10 cellular contexts compared by ENCODE assay signal in the genomic region with DNA sequence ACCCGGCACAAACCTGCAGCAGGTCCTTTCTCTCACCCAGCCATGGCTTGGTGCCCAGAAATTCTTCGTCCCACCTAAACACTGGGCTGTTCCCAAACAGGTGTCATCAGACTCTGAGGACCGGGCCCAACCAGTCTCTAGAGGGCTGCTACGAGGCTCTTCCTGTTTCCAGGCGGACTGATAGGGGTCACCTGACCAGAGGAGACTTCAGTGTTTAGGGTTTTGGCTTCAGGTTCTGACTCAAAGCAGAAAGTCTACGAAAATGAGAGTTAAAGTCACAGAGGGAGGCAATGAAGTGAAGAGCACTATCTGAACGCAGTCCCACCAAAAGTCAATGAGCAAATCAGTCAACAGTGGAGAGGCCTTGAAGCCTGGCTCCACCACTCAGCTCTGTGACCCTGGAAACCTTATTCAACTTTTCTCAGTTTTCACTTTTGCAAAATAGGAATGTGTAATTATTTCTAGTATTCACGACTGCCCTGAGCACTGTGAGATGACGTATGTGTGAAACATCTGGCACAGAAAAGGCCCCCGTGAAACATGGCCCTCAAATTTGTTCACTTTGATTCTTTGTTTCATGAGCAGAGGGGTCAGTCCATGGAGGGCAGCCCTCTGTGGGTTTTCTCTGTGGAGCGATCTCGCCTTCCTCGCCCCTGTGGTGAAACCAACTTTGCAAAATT.
DNase-seq lines count a peak whose midpoint lies in the region; ATAC-seq and TF ChIP-seq lines count a peak whose summit lies in the region.
"Had no signal": no experiment of that assay in that cellular context is flagged by ENCODE, and none has a peak within 500 bp of the region (broad histone marks: within the 10 kb centered on the region; RNA-seq: fewer than 3 reads in every experiment).

No MANE protein-coding gene starts in this region.

- no peak overlapping the region for H2AFZ ChIP-seq in PC-9

- peak; percentile 96 for DNase-seq in DMS153 (lab: John Stamatoyannopoulos, UW)
- no peak for DNase-seq in tibial nerve (ENCODE audit: low spot score in 2 of 2)
- DNase-seq in uterus, result no peak
- DNase-seq in PC-9, result no peak
- no peak for DNase-seq in gastrocnemius medialis
- DNase-seq: SIG-M5; stimulated activated CD4-positive, alpha-beta T cell treated with anti-CD3 and anti-CD28 coated beads, Interleukin-1b, Interleukin-23, amount 100 ng/mL, for 48 hours had no signal

- TF ChIP-seq POLR2A in tibial nerve (IDR thresholded peaks at IDR 0.05) (no peak), uterus (IDR thresholded peaks at IDR 0.05) (no peak), gastrocnemius medialis (IDR thresholded peaks at IDR 0.05) (no peak)

- H3K9me3 ChIP-seq in tibial nerve (no peaks in the 10 kb centered on the region), uterus (no peaks in the 10 kb centered on the region), PC-9 (ENCODE audit: insufficient read depth, low read depth) (no peaks in the 10 kb centered on the region), gastrocnemius medialis (no peaks in the 10 kb centered on the region)

- no peak for TF ChIP-seq EP300 in tibial nerve (IDR thresholded peaks at IDR 0.05)

- H3K27ac ChIP-seq in tibial nerve (peak overlapping the region in 2 of 4 donors; percentile 8 to 52), uterus (no peak overlapping the region), PC-9 (no peak overlapping the region), gastrocnemius medialis (no peak overlapping the region)

- no peaks in the 10 kb centered on the region for H3F3A ChIP-seq in PC-9 (ENCODE audit: insufficient read depth, low read depth)

- H3K4me1 ChIP-seq in tibial nerve, result peaks cover 0 to 34% (median 15%) of the 10 kb centered on the region in 4 donors
- H3K4me1 ChIP-seq in uterus, result no peaks in the 10 kb centered on the region
- no peaks in the 10 kb centered on the region for H3K4me1 ChIP-seq in PC-9 (replicated peaks; ENCODE audit: insufficient read depth)
- H3K4me1 ChIP-seq in gastrocnemius medialis, result no peaks in the 10 kb centered on the region

- WGBS in tibial nerve, 2 donors, result 57 to 67% methylated on average over 13 of the region's 13 CpGs

- ATAC-seq in GM19035 (IDR thresholded peaks at IDR 0.05; ENCODE audit: unreplicated experiment) (peak; percentile 88), HG02759 (IDR thresholded peaks at IDR 0.05; ENCODE audit: unreplicated experiment) (peak; percentile 78), HG03565 (IDR thresholded peaks at IDR 0.05; ENCODE audit: unreplicated experiment) (peak; percentile 95), gastrocnemius medialis (no peak)

- BruUV-seq in PC-9 (replicated peaks; lab: Mats Ljungman, UMichigan), result no TSS peak

- H3K27me3 ChIP-seq in tibial nerve, result no peaks in the 10 kb centered on the region
- no peaks in the 10 kb centered on the region for H3K27me3 ChIP-seq in uterus
- H3K27me3 ChIP-seq in PC-9 (ENCODE audit: insufficient read depth, low read depth), result peaks cover under 1% of the 10 kb centered on the region; the same call in 1 of the 2 replicates
- H3K27me3 ChIP-seq in gastrocnemius medialis, result no peaks in the 10 kb centered on the region

- POLR2A ChIA-PET in PC-9 (lab: Charles Lee; ENCODE audit: unreplicated experiment), result no interaction called here

- no peak overlapping the region for H3K4me3 ChIP-seq in tibial nerve
- no peak overlapping the region for H3K4me3 ChIP-seq in uterus
- no peak overlapping the region for H3K4me3 ChIP-seq in PC-9
- no peak overlapping the region for H3K4me3 ChIP-seq in gastrocnemius medialis

- intact Hi-C loops in uterus (cut with DNase I; ENCODE audit: low total_unique reads) (no loop called here), PC-9 (cut with micrococcal nuclease; ENCODE audit: unreplicated experiment) (no loop called here), gastrocnemius medialis (cut with DNase I; ENCODE audit: low total_unique reads) (no loop called here)

- CTCF ChIA-PET in PC-9 (lab: Charles Lee), result no interaction called here

- H3K79me2 ChIP-seq in PC-9 (ENCODE audit: low read depth), result no peaks in the 10 kb centered on the region

- no peaks in the 10 kb centered on the region for H3K9me2 ChIP-seq in PC-9 (ENCODE audit: insufficient read depth)

- no peak for TF ChIP-seq CTCF in tibial nerve (IDR thresholded peaks at IDR 0.05)
- TF ChIP-seq CTCF in uterus (IDR thresholded peaks at IDR 0.05), result no peak
- no peak for TF ChIP-seq CTCF in PC-9 (conservative IDR thresholded peaks at IDR 0.05)
- no peak for TF ChIP-seq CTCF in gastrocnemius medialis (IDR thresholded peaks at IDR 0.05 in 4 of 5, conservative IDR thresholded peaks at IDR 0.05 in 1 of 5)

- in situ Hi-C loops in gastrocnemius medialis (cut with MboI; ENCODE audit: low sequenced_read_pairs in 4 of 4), result no loop called here

- H4K20me1 ChIP-seq in PC-9 (ENCODE audit: insufficient read depth), result no peaks in the 10 kb centered on the region

- H3K4me2 ChIP-seq in PC-9, result no peak overlapping the region

- H3K36me3 ChIP-seq in tibial nerve, result no peaks in the 10 kb centered on the region
- no peaks in the 10 kb centered on the region for H3K36me3 ChIP-seq in uterus
- H3K36me3 ChIP-seq in PC-9 (ENCODE audit: low read depth), result no peaks in the 10 kb centered on the region
- no peaks in the 10 kb centered on the region for H3K36me3 ChIP-seq in gastrocnemius medialis

Comparison
In these comparisons a context has a peak if more than half of its experiments do, and no peak if none do; other contexts are left out.
1. ATAC-seq: peak in GM19035 (single experiment), HG02759 (single experiment) and HG03565 (single experiment); none in gastrocnemius medialis (0 of 2).